Comparison of ENCODE assay signal across 15 cellular contexts in the genomic region with DNA sequence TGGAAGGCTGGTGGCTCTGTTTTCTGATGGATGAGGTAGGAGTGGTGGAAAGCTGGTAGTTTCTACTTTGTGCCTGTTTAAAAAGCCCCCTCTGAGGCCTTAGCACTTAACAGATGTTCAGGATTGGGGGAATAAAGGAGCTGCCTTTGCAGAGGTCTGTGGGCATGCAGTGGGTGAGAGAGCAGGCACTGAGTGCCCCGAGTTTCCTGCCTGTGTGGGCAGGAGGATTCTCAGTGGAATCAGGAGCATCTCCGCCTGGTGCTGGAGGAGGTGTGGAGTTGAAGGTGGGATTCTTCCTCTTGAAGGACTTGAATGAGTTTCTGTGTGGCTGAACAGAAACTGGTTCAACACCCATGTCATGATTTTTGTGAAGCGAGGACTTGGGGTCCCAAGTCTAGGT.
"Had no signal": no experiment of that assay in that cellular context is flagged by ENCODE, and none has a peak within 500 bp of the region (broad histone marks: within the 10 kb centered on the region; RNA-seq: fewer than 3 reads in every experiment).

No MANE protein-coding gene starts in this region.

- ATAC-seq: activated naive CD8-positive, alpha-beta T cell treated with anti-CD3 and anti-CD28 coated beads, Interleukin-2, amount 50 U/mL, for 24 hours; esophagus mucosa had no signal

- H3K4me3 ChIP-seq: dorsolateral prefrontal cortex, sigmoid colon had no signal

- H3K27me3 Mint-ChIP-seq: activated naive CD8-positive, alpha-beta T cell treated with anti-CD3 and anti-CD28 coated beads, Interleukin-2, amount 50 U/mL, for 24 hours had no signal

- H3K9me3 ChIP-seq: sigmoid colon had no signal

- DNase-seq: activated CD4-positive, alpha-beta T cell treated with anti-CD3 and anti-CD28 coated beads for 1 hour; activated CD4-positive, alpha-beta T cell treated with anti-CD3 and anti-CD28 coated beads, Interleukin-2, amount 50 U/mL, for 4 hours; activated naive CD4-positive, alpha-beta T cell treated with anti-CD3 and anti-CD28 coated beads for 36 hours; activated naive CD8-positive, alpha-beta T cell treated with anti-CD3 and anti-CD28 coated beads, Interleukin-2, amount 50 U/mL, for 24 hours; activated T-cell treated with anti-CD3 and anti-CD28 coated beads, Interleukin-2, amount 50 U/mL, for 1 hour; aorta; dorsolateral prefrontal cortex; hippocampal formation; kidney; mesendoderm; sigmoid colon; stimulated activated CD4-positive, alpha-beta T cell treated with anti-CD3 and anti-CD28 coated beads, Interleukin-1b, Interleukin-23, amount 100 ng/mL, for 48 hours had no signal

- H3K27ac ChIP-seq: dorsolateral prefrontal cortex had no signal

- H3K36me3 ChIP-seq: sigmoid colon had no signal

- H3K27ac Mint-ChIP-seq: activated naive CD4-positive, alpha-beta T cell treated with anti-CD3 and anti-CD28 coated beads for 36 hours; activated naive CD8-positive, alpha-beta T cell treated with anti-CD3 and anti-CD28 coated beads, Interleukin-2, amount 50 U/mL, for 24 hours; activated T-helper 2 cell treated with anti-CD3 and anti-CD28 coated beads, Interferon-gamma antibody, Interleukin-2, Interleukin-4, amounts not matched to agents 10 μg/mL and 5 μg/mL and 100 μg/mL, durations not matched to agents 14 hours and 24 hours and 36 hours had no signal

- H3K4me3 Mint-ChIP-seq: activated naive CD4-positive, alpha-beta T cell treated with anti-CD3 and anti-CD28 coated beads for 36 hours; activated naive CD8-positive, alpha-beta T cell treated with anti-CD3 and anti-CD28 coated beads, Interleukin-2, amount 50 U/mL, for 24 hours; neural crest cell had no signal

- H3K9me3 Mint-ChIP-seq: activated naive CD4-positive, alpha-beta T cell treated with anti-CD3 and anti-CD28 coated beads for 36 hours; activated naive CD8-positive, alpha-beta T cell treated with anti-CD3 and anti-CD28 coated beads, Interleukin-2, amount 50 U/mL, for 24 hours; activated T-helper 2 cell treated with anti-CD3 and anti-CD28 coated beads, Interferon-gamma antibody, Interleukin-2, Interleukin-4, amounts not matched to agents 10 μg/mL and 5 μg/mL and 100 μg/mL, durations not matched to agents 14 hours and 24 hours and 36 hours; neural crest cell had no signal

- H3K27me3 ChIP-seq: dorsolateral prefrontal cortex, sigmoid colon had no signal
